ENCODE assay signal across 17 cellular contexts in the genomic region with DNA sequence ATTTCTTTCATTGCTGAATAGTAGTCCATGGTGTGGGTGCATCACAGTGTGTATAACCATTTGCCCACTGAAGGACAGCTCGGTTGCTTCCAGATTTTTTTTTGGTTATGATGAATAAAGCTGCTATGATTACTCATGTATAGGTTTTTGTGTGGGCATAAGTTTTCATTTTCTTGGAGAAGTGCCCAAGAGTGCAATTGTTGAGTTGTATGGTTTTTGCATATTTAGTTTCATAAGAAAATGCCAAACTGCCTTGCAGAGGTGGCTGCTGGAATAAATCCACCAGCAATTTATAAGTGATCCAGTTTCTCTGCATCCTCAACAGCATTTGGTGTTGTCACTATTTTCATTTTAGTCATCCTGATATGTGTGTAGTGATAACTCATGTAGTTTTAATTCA. TPM values are rescaled to one million over a fixed set of nuclear protein-coding genes. Genes with fewer than 3 reads are reported as not detected.
DNase-seq lines count a peak whose midpoint lies in the region; ATAC-seq, FAIRE-seq and TF ChIP-seq lines count a peak whose summit lies in the region.
"Had no signal": no experiment of that assay in that cellular context is flagged by ENCODE, and none has a peak within 500 bp of the region (broad histone marks: within the 10 kb centered on the region; RNA-seq: fewer than 3 reads in every experiment).

No MANE protein-coding gene starts in this region.

- no peaks in the 10 kb centered on the region for H3K4me1 ChIP-seq in breast epithelium
- no peaks in the 10 kb centered on the region for H3K4me1 ChIP-seq in K562 (replicated peaks in 1 of 2; ENCODE audit: control insufficient read depth in 2 of 2, insufficient read depth in 2 of 2, low read length in 2 of 2)
- H3K4me1 ChIP-seq in right cardiac atrium (ENCODE audit: control insufficient read depth, insufficient read depth, low read length) = no peaks in the 10 kb centered on the region
- H3K4me1 ChIP-seq: Caco-2 had no signal

- in situ Hi-C loops in K562 (cut with MboI) = no loop called here

- no peak overlapping the region for H3K9ac ChIP-seq in K562 (ENCODE audit: insufficient read depth in 1 of 2, low read depth in 2 of 2, low read length in 2 of 2)
- H3K9ac ChIP-seq: BLaER1 had no signal

- H4K20me1 ChIP-seq in K562 (replicated peaks; ENCODE audit: control insufficient read depth, insufficient read depth, low read length) = no peaks in the 10 kb centered on the region; the same call in 1 of the 2 replicates
- H4K20me1 ChIP-seq: BLaER1 had no signal

- intact Hi-C loops in MCF 10A (cut with micrococcal nuclease) (no loop called here), breast epithelium (cut with DNase I; ENCODE audit: low total_unique reads) (no loop called here), K562 (cut with micrococcal nuclease) (no loop called here), right cardiac atrium (cut with DNase I) (loop anchor here in 1 of 4 donors (5.0 kb wide), 1 partner anchor 370 kb away; no protein-coding TSS in a partner anchor)

- H3K9me1 ChIP-seq in K562 (ENCODE audit: control insufficient read depth, insufficient read depth, low read length) = no peaks in the 10 kb centered on the region

- H3K9me3 ChIP-seq in breast epithelium (no peaks in the 10 kb centered on the region), K562 (replicated peaks; ENCODE audit: control insufficient read depth, insufficient read depth, low read depth, low read length) (no peaks in the 10 kb centered on the region), right cardiac atrium (ENCODE audit: control insufficient read depth, low read length) (no peaks in the 10 kb centered on the region)
- H3K9me3 ChIP-seq: BLaER1, Caco-2 had no signal

- no peak overlapping the region for H2AFZ ChIP-seq in K562 (ENCODE audit: low read depth, low read length)

- H3K4me1 Mint-ChIP-seq in MCF 10A (ENCODE audit: insufficient read depth, unreplicated experiment) = peaks cover 10% of the 10 kb centered on the region
- H3K4me1 Mint-ChIP-seq: CD8-positive, alpha-beta memory T cell had no signal

- POLR2A ChIA-PET in MCF 10A (lab: Yijun Ruan, JAX) (no interaction called here), K562 (lab: Yijun Ruan, JAX) (no interaction called here)

- H3K27me3 ChIP-seq in breast epithelium (no peaks in the 10 kb centered on the region), K562 (ENCODE audit: control insufficient read depth in 2 of 2, insufficient read depth in 2 of 2, low read length in 2 of 2) (no peaks in the 10 kb centered on the region), right cardiac atrium (ENCODE audit: control insufficient read depth, insufficient read depth) (no peaks in the 10 kb centered on the region)
- H3K27me3 ChIP-seq: BLaER1 had no signal

- no peak overlapping the region for H3K27ac Mint-ChIP-seq in MCF 10A (ENCODE audit: low read depth, unreplicated experiment)
- H3K27ac Mint-ChIP-seq: CD8-positive, alpha-beta memory T cell had no signal

- no peaks in the 10 kb centered on the region for H3K79me2 ChIP-seq in K562 (ENCODE audit: control insufficient read depth, insufficient read depth, low read length)

- no peak for ATAC-seq in K562
- ATAC-seq in right cardiac atrium = no peak
- ATAC-seq in HG02840 (IDR thresholded peaks at IDR 0.05; ENCODE audit: low FRiP score, unreplicated experiment) = no peak
- ATAC-seq: HCT116 had no signal

- no peak overlapping the region for H3K4me2 ChIP-seq in K562 (ENCODE audit: insufficient read depth, low read length)
- H3K4me2 ChIP-seq: BLaER1 had no signal

- H3K9me3 Mint-ChIP-seq in MCF 10A (ENCODE audit: unreplicated experiment) = no peaks in the 10 kb centered on the region

- TF ChIP-seq POLR2A in breast epithelium (IDR thresholded peaks at IDR 0.05) (no peak), K562 (conservative IDR thresholded peaks at IDR 0.05) (no peak)

- H3K4me3 ChIP-seq in breast epithelium = no peak overlapping the region
- no peak overlapping the region for H3K4me3 ChIP-seq in K562
- no peak overlapping the region for H3K4me3 ChIP-seq in right cardiac atrium (ENCODE audit: low read length)
- H3K4me3 ChIP-seq: BLaER1 had no signal

- no peaks in the 10 kb centered on the region for H3K36me3 Mint-ChIP-seq in MCF 10A (ENCODE audit: insufficient read depth, unreplicated experiment)
- H3K36me3 Mint-ChIP-seq: CD8-positive, alpha-beta memory T cell had no signal

- no peak for TF ChIP-seq RAD21 in K562 (CRISPR knock-in tag; conservative IDR thresholded peaks at IDR 0.05 in 1 of 2, IDR thresholded peaks at IDR 0.05 in 1 of 2)

- BruUV-seq in MCF 10A (replicated peaks; lab: Mats Ljungman, UMichigan) (no TSS peak), K562 (replicated peaks; lab: Mats Ljungman, UMichigan) (no TSS peak)

- 0% methylated on average over 1 of the region's 1 CpG for WGBS in K562 (ENCODE audit: insufficient coverage, low coverage, missing lambda C conversion rate)
- 0% methylated on average over 1 of the region's 1 CpG for WGBS in right cardiac atrium

- H3K36me3 ChIP-seq in breast epithelium = no peaks in the 10 kb centered on the region
- H3K36me3 ChIP-seq in K562 (ENCODE audit: control insufficient read depth, insufficient read depth, low read length) = no peaks in the 10 kb centered on the region
- H3K36me3 ChIP-seq: BLaER1 had no signal

- peaks cover 11% of the 10 kb centered on the region for H3K27me3 Mint-ChIP-seq in MCF 10A (ENCODE audit: insufficient read depth, unreplicated experiment)

- DNase-seq in MCF 10A (ENCODE audit: unreplicated experiment) = peak; percentile 44
- no peak for DNase-seq in breast epithelium (ENCODE audit: low spot score in 2 of 2)
- DNase-seq in K562 (ENCODE audit: extremely low read depth in 1 of 4, low spot score in 3 of 4) = no peak
- peak; percentile 37 for DNase-seq in middle frontal gyrus (ENCODE audit: extremely low spot score, low spot score)
- no peak for DNase-seq in right cardiac atrium
- no peak for DNase-seq in AG20443 (ENCODE audit: low spot score)
- no peak for DNase-seq in iPS-NIHi7 (ENCODE audit: extremely low spot score)
- DNase-seq: AML-193; Caco-2; CD8-positive, alpha-beta memory T cell; DND-41 had no signal

- TF ChIP-seq EP300 in K562 (IDR thresholded peaks at IDR 0.05; ENCODE audit: low read length) = no peak

- CTCF ChIA-PET in MCF 10A (lab: Yijun Ruan, JAX) = interaction anchor here (0.6 to 3.8 kb wide), 2 partner anchors 194 to 372 kb away, joined by 3 to 54 read pairs; no protein-coding TSS in a partner anchor
- CTCF ChIA-PET in K562 (lab: Yijun Ruan, JAX; ENCODE audit: low intra/inter-chr PET ratio) = no interaction called here

- TF ChIP-seq CTCF in MCF 10A (IDR thresholded peaks at IDR 0.05; ENCODE audit: unreplicated experiment) (no peak), breast epithelium (IDR thresholded peaks at IDR 0.05) (no peak), K562 (IDR thresholded peaks at IDR 0.05 in 2 of 3, conservative IDR thresholded peaks at IDR 0.05 in 1 of 3; ENCODE audit: insufficient read depth in 2 of 3, low read depth in 1 of 3, low read length in 3 of 3) (no peak)

- H3K27ac ChIP-seq in breast epithelium (no peak overlapping the region), K562 (ENCODE audit: extremely low read depth, low read depth, low read length) (no peak overlapping the region), right cardiac atrium (ENCODE audit: low read length) (no peak overlapping the region)
- H3K27ac ChIP-seq: 22Rv1, BLaER1 had no signal

- no peak for FAIRE-seq in K562 (lab: Jason Lieb, UNC)
- FAIRE-seq: H54 had no signal

- no peak overlapping the region for H3K4me3 Mint-ChIP-seq in MCF 10A (ENCODE audit: unreplicated experiment)
- H3K4me3 Mint-ChIP-seq: CD8-positive, alpha-beta memory T cell had no signal

TF ChIP-seq in K562, 482 proteins besides CTCF, POLR2A, EP300 and RAD21 (continues in another document):
- no peak for TF ChIP-seq C11orf30 (IDR thresholded peaks at IDR 0.05; ENCODE audit: low read depth)
- TF ChIP-seq, protein P1, sequence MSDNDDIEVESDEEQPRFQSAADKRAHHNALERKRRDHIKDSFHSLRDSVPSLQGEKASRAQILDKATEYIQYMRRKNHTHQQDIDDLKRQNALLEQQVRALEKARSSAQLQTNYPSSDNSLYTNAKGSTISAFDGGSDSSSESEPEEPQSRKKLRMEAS (CRISPR knock-in tag; IDR thresholded peaks at IDR 0.05) = no peak

RNA-seq across cellular contexts. Expression of a gene that starts 8.4 kb away (rescaled TPM):
- 16.8 and 17.6 TPM in 2 replicates for total RNA-seq in MCF 10A (2022)
- 1 to 10 TPM; 5.1 to 7.9 (median 6.1) TPM for total RNA-seq in breast epithelium
- not detected in 2 replicates for total RNA-seq in K562 (2011; cell fraction: chromatin; rRNA removed; ENCODE audit: low replicate concordance)
- total RNA-seq in K562 (2011; cell fraction: nucleolus; rRNA removed) = not detected in 2 replicates
- not detected in 2 replicates for total RNA-seq in K562 (2011; cell fraction: nucleoplasm; rRNA removed)
- total RNA-seq in K562 (2014; rRNA removed) = not detected in 2 replicates
- total RNA-seq in K562 (2014; rRNA removed; fragmentation: Illumina TruSeq; extraction: Trizol) = not detected in 2 replicates
- not detected in 2 replicates for total RNA-seq in K562 (2015; rRNA removed; fragmentation: Illumina TruSeq; extraction: Trizol)
- not detected in 2 replicates for total RNA-seq in K562 (2021)
- not detected in 2 replicates for polyA plus RNA-seq in K562 (2011; rRNA removed)
- not detected in 2 replicates for polyA plus RNA-seq in K562 (2011; cell fraction: cytosol; rRNA removed)
- not detected in 2 replicates for polyA plus RNA-seq in K562 (2011; cell fraction: nucleus; rRNA removed)
- polyA plus RNA-seq in K562 (2012) = not detected in 2 replicates
- polyA plus RNA-seq in K562 (2014; fragmentation: Illumina TruSeq; extraction: Trizol) = not detected in 2 replicates
- not detected for polyA plus RNA-seq in K562 (2014; fragmentation: Nextera tagmentation; extraction: Ambion mirVana)
- polyA plus RNA-seq in K562 (2014; rRNA removed) = not detected in 2 replicates
- not detected in 2 replicates for polyA minus RNA-seq in K562 (2011; rRNA and poly(A)+ RNA removed)
- not detected in 2 replicates for polyA minus RNA-seq in K562 (2011; cell fraction: cytosol; rRNA and poly(A)+ RNA removed)
- not detected in 2 replicates for polyA minus RNA-seq in K562 (2011; cell fraction: nucleus; rRNA and poly(A)+ RNA removed)
- total RNA-seq in right cardiac atrium = 10 to 100 TPM in 1 of 4 donors, 1 to 10 TPM in 3; 2.0 to 10.8 (median 7.1) TPM
- 4.9 TPM for polyA plus RNA-seq in right cardiac atrium
- total RNA-seq: A673, Caco-2 had no signal

Comparison
In these comparisons a context has a peak if more than half of its experiments do, and no peak if none do; other contexts are left out.
1. DNase-seq: peak in MCF 10A (single experiment) and middle frontal gyrus (single experiment); none in breast epithelium (0 of 2), K562 (0 of 4), right cardiac atrium (0 of 3), AG20443 (single experiment) and iPS-NIHi7 (single experiment).